ENCODE assay signal across 9 cellular contexts in the genomic region with DNA sequence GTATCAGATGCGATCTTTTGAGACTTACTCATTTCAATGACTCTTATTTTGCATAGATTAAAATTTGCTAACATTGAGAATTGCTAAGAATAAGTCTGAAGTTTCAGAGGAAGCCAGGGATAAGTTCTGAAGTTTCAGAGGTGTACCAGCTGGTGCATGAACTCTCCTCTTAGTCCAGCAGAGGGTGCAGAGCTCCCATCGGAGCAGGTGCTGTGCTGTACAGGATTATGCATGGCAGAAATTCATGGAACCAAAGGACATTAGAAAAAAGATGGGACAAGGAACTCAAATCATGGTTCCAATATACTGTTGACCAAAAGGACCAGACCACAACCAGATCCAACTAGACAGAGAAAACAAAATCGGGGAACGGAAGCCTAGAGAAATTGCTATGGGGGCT. TPM values are rescaled to one million over a fixed set of nuclear protein-coding genes. Genes with fewer than 3 reads are reported as not detected.
DNase-seq lines count a peak whose midpoint lies in the region; ATAC-seq and TF ChIP-seq lines count a peak whose summit lies in the region.
"Had no signal": no experiment of that assay in that cellular context is flagged by ENCODE, and none has a peak within 500 bp of the region (broad histone marks: within the 10 kb centered on the region; RNA-seq: fewer than 3 reads in every experiment).

No MANE protein-coding gene starts in this region.

- H4K91ac ChIP-seq in H9 (ENCODE audit: insufficient read length, low read depth, low read length), result no peak overlapping the region

- H3K36me3 Mint-ChIP-seq in CD14-positive monocyte (no peaks in the 10 kb centered on the region), H9 (ENCODE audit: insufficient read depth in 1 of 3, low read depth in 3 of 3) (no peaks in the 10 kb centered on the region; a peak in 1 of 7 replicates)
- no peaks in the 10 kb centered on the region for H3K36me3 Mint-ChIP-seq in T-helper 2 cell treated with Interferon-gamma antibody and Interleukin-4, amounts not matched to agents 5 μg/mL and 100 μg/mL, for 36 hours (ENCODE audit: low read depth)

- no peak overlapping the region for H4K8ac ChIP-seq in H9 (replicated peaks; ENCODE audit: insufficient read length, low read depth, low read length)

- H3K9ac ChIP-seq in H9 (ENCODE audit: extremely low read depth, insufficient read length, low read length), result no peak overlapping the region
- H3K9ac ChIP-seq in OCI-LY1 (ENCODE audit: low read length), result no peak overlapping the region

- no peaks in the 10 kb centered on the region for H3K4me1 ChIP-seq in H9 (ENCODE audit: insufficient read depth, low read length)
- H3K4me1 ChIP-seq in OCI-LY1 (ENCODE audit: insufficient read depth, low read length, severe bottlenecking), result no peaks in the 10 kb centered on the region
- peaks cover 5% of the 10 kb centered on the region for H3K4me1 ChIP-seq in hepatocyte (ENCODE audit: insufficient read depth)

- no peaks in the 10 kb centered on the region for H3K9me3 ChIP-seq in H9 (ENCODE audit: control insufficient read depth, low read depth, low read length)
- H3K9me3 ChIP-seq in OCI-LY1 (ENCODE audit: low read length), result no peaks in the 10 kb centered on the region
- no peaks in the 10 kb centered on the region for H3K9me3 ChIP-seq in hepatocyte (ENCODE audit: low read depth)

- H3K36me3 ChIP-seq in OCI-LY1 (ENCODE audit: insufficient read depth, low read length) (no peaks in the 10 kb centered on the region), hepatocyte (replicated peaks; ENCODE audit: insufficient read depth, low read depth) (no peaks in the 10 kb centered on the region)

- TF ChIP-seq CTCF in CD14-positive monocyte (IDR thresholded peaks at IDR 0.05), result peak; percentile 30
- TF ChIP-seq CTCF in H9 (conservative IDR thresholded peaks at IDR 0.05), result peak; percentile 52
- peak; percentile 50 for TF ChIP-seq CTCF in OCI-LY1 (IDR thresholded peaks at IDR 0.05; ENCODE audit: low read length)
- TF ChIP-seq CTCF in hepatocyte (IDR thresholded peaks at IDR 0.05; ENCODE audit: poor library complexity), result peak; percentile 41

- no peaks in the 10 kb centered on the region for H3K79me1 ChIP-seq in H9 (ENCODE audit: insufficient read depth, low read depth, low read length, poor library complexity, severe bottlenecking)

- no peak overlapping the region for H2BK12ac ChIP-seq in H9 (ENCODE audit: insufficient read length, low read depth, low read length)

- no peak overlapping the region for H3K23ac ChIP-seq in H9 (ENCODE audit: insufficient read length, low read depth, low read length)

- H2BK20ac ChIP-seq in H9 (ENCODE audit: low read depth, low read length, poor library complexity, severe bottlenecking), result no peak overlapping the region

- no peak overlapping the region for H3K4ac ChIP-seq in H9 (ENCODE audit: low read depth, low read length)

- H2AFZ ChIP-seq in H9 (ENCODE audit: low read length) (no peak overlapping the region), OCI-LY1 (ENCODE audit: low read length) (no peak overlapping the region), hepatocyte (no peak overlapping the region)

- no peak overlapping the region for H2BK120ac ChIP-seq in H9 (ENCODE audit: low read depth, low read length, poor library complexity, severe bottlenecking)

- H3K27ac Mint-ChIP-seq in CD14-positive monocyte, result no peak overlapping the region
- H3K27ac Mint-ChIP-seq in H9, result no peak overlapping the region
- H3K27ac Mint-ChIP-seq in T-helper 2 cell treated with Interferon-gamma antibody and Interleukin-4, amounts not matched to agents 5 μg/mL and 100 μg/mL, for 36 hours, result no peak overlapping the region
- H3K27ac Mint-ChIP-seq: activated naive CD8-positive, alpha-beta T cell treated with anti-CD3 and anti-CD28 coated beads, Interleukin-2, amount 50 U/mL, for 24 hours had no signal

- intact Hi-C loops in CD14-positive monocyte (cut with micrococcal nuclease), result no loop called here

- peaks cover 0 to 3% (median 2%) of the 10 kb centered on the region in 3 donors for H3K27me3 Mint-ChIP-seq in CD14-positive monocyte (ENCODE audit: low read depth in 3 of 3)
- no peaks in the 10 kb centered on the region; the same call in 1 of the 2 replicates for H3K27me3 Mint-ChIP-seq in H9 (ENCODE audit: low read depth)
- H3K27me3 Mint-ChIP-seq in T-helper 2 cell treated with Interferon-gamma antibody and Interleukin-4, amounts not matched to agents 5 μg/mL and 100 μg/mL, for 36 hours (ENCODE audit: low read depth), result peaks cover 20% of the 10 kb centered on the region
- H3K27me3 Mint-ChIP-seq: activated naive CD8-positive, alpha-beta T cell treated with anti-CD3 and anti-CD28 coated beads, Interleukin-2, amount 50 U/mL, for 24 hours had no signal

- DNase-seq in CD14-positive monocyte (ENCODE audit: low spot score) (no peak), H9 (no peak), hepatocyte (ENCODE audit: low spot score) (peak; percentile 45), T1000 (lab: John Stamatoyannopoulos, UW) (no peak)
- DNase-seq in T-helper 2 cell treated with Interferon-gamma antibody and Interleukin-4, amounts not matched to agents 5 μg/mL and 100 μg/mL, for 36 hours (ENCODE audit: low spot score), result no peak
- DNase-seq: activated naive CD8-positive, alpha-beta T cell treated with anti-CD3 and anti-CD28 coated beads, Interleukin-2, amount 50 U/mL, for 24 hours had no signal

- no peak overlapping the region for H3K4me2 ChIP-seq in H9 (ENCODE audit: insufficient read depth, insufficient read length, low read length)
- no peak overlapping the region for H3K4me2 ChIP-seq in OCI-LY1 (ENCODE audit: low read length)
- no peak overlapping the region for H3K4me2 ChIP-seq in hepatocyte

- H3K27ac ChIP-seq in H9 (ENCODE audit: insufficient read length, low read depth, low read length), result no peak overlapping the region
- no peak overlapping the region for H3K27ac ChIP-seq in OCI-LY1 (ENCODE audit: low read depth, low read length, poor library complexity, severe bottlenecking)
- no peak overlapping the region for H3K27ac ChIP-seq in hepatocyte

- H3K4me1 Mint-ChIP-seq in CD14-positive monocyte, result no peaks in the 10 kb centered on the region
- H3K4me1 Mint-ChIP-seq in H9, result no peaks in the 10 kb centered on the region
- H3K4me1 Mint-ChIP-seq in T-helper 2 cell treated with Interferon-gamma antibody and Interleukin-4, amounts not matched to agents 5 μg/mL and 100 μg/mL, for 36 hours (ENCODE audit: low read depth), result peaks cover 3% of the 10 kb centered on the region
- H3K4me1 Mint-ChIP-seq: activated naive CD8-positive, alpha-beta T cell treated with anti-CD3 and anti-CD28 coated beads, Interleukin-2, amount 50 U/mL, for 24 hours had no signal

- H4K5ac ChIP-seq in H9 (ENCODE audit: insufficient read length, low read depth, low read length), result no peak overlapping the region

- H3F3A ChIP-seq in OCI-LY1 (ENCODE audit: insufficient read depth, low read length), result no peaks in the 10 kb centered on the region

- H2AK5ac ChIP-seq in H9 (ENCODE audit: insufficient read length, low read length), result no peak overlapping the region

- H3K23me2 ChIP-seq in H9 (ENCODE audit: insufficient read length, low read depth, low read length, poor library complexity, severe bottlenecking), result no peaks in the 10 kb centered on the region

- ATAC-seq in GM19324 (IDR thresholded peaks at IDR 0.05; ENCODE audit: low FRiP score, unreplicated experiment), result no peak
- no peak for ATAC-seq in GM19035 (IDR thresholded peaks at IDR 0.05; ENCODE audit: unreplicated experiment)
- ATAC-seq: activated naive CD8-positive, alpha-beta T cell treated with anti-CD3 and anti-CD28 coated beads, Interleukin-2, amount 50 U/mL, for 24 hours had no signal

- H3K9me3 Mint-ChIP-seq in CD14-positive monocyte, result peaks cover 0 to 1% (median 0%) of the 10 kb centered on the region in 7 donors
- no peaks in the 10 kb centered on the region; a peak in 1 of 5 replicates for H3K9me3 Mint-ChIP-seq in H9
- H3K9me3 Mint-ChIP-seq in T-helper 2 cell treated with Interferon-gamma antibody and Interleukin-4, amounts not matched to agents 5 μg/mL and 100 μg/mL, for 36 hours, result no peaks in the 10 kb centered on the region
- H3K9me3 Mint-ChIP-seq: activated naive CD8-positive, alpha-beta T cell treated with anti-CD3 and anti-CD28 coated beads, Interleukin-2, amount 50 U/mL, for 24 hours had no signal

- H3K4me3 Mint-ChIP-seq in CD14-positive monocyte (no peak overlapping the region), H9 (no peak overlapping the region)
- no peak overlapping the region for H3K4me3 Mint-ChIP-seq in T-helper 2 cell treated with Interferon-gamma antibody and Interleukin-4, amounts not matched to agents 5 μg/mL and 100 μg/mL, for 36 hours
- H3K4me3 Mint-ChIP-seq: activated naive CD8-positive, alpha-beta T cell treated with anti-CD3 and anti-CD28 coated beads, Interleukin-2, amount 50 U/mL, for 24 hours had no signal

- no peak overlapping the region for H3K18ac ChIP-seq in H9 (ENCODE audit: insufficient read length, low read depth, low read length)

- H2BK5ac ChIP-seq in H9 (ENCODE audit: insufficient read length, low read length), result no peak overlapping the region

- WGBS in H9 (ENCODE audit: extremely low coverage, insufficient read length, low lambda C conversion rate), result no CpG with 5 or more reads among the region's 4 CpGs
- 82% methylated on average over 4 of the region's 4 CpGs for WGBS in hepatocyte (ENCODE audit: low lambda C conversion rate, missing lambda C conversion rate)

- H3K14ac ChIP-seq in H9 (ENCODE audit: insufficient read depth, low read length), result no peak overlapping the region

- no peak overlapping the region for H2BK15ac ChIP-seq in H9 (ENCODE audit: low read depth, low read length)

- H3K79me2 ChIP-seq in H9 (ENCODE audit: insufficient read depth, low read length) (no peaks in the 10 kb centered on the region), OCI-LY1 (ENCODE audit: insufficient read depth, low read length) (no peaks in the 10 kb centered on the region), hepatocyte (no peaks in the 10 kb centered on the region)

- H3K27me3 ChIP-seq in H9 (ENCODE audit: insufficient read depth, low read length), result no peaks in the 10 kb centered on the region
- H3K27me3 ChIP-seq in OCI-LY1 (ENCODE audit: insufficient read depth, low read length), result no peaks in the 10 kb centered on the region
- no peaks in the 10 kb centered on the region for H3K27me3 ChIP-seq in hepatocyte

- no peaks in the 10 kb centered on the region for H4K20me1 ChIP-seq in H9 (ENCODE audit: control insufficient read depth, insufficient read depth, insufficient read length)
- no peaks in the 10 kb centered on the region for H4K20me1 ChIP-seq in OCI-LY1 (ENCODE audit: insufficient read depth, low read length)
- no peaks in the 10 kb centered on the region for H4K20me1 ChIP-seq in hepatocyte (ENCODE audit: insufficient read depth, poor library complexity, severe bottlenecking)

- H3K9me2 ChIP-seq in OCI-LY1 (ENCODE audit: low read depth, low read length) (no peaks in the 10 kb centered on the region), hepatocyte (replicated peaks; ENCODE audit: insufficient read depth) (no peaks in the 10 kb centered on the region)

- no peak overlapping the region for H3K56ac ChIP-seq in H9 (ENCODE audit: insufficient read length, low read depth, low read length)

- H3K4me3 ChIP-seq in OCI-LY1 (ENCODE audit: low read depth, low read length, poor library complexity, severe bottlenecking) (no peak overlapping the region), hepatocyte (no peak overlapping the region)

- no peak overlapping the region for H3T11ph ChIP-seq in H9 (ENCODE audit: low read length)

RNA-seq across cellular contexts. Expression of gene MGAM2, which starts 41.9 kb away (rescaled TPM):
- not detected for polyA plus RNA-seq in CD14-positive monocyte
- total RNA-seq in H9 (2021), result not detected in 2 replicates
- total RNA-seq in hepatocyte, result 3.8 and 4.1 TPM in 2 replicates
- 0.23 and 1.6 TPM in 2 replicates for polyA plus RNA-seq in hepatocyte
